In genomic region chr10:100346351-100346764, GRCh38 we compare ENCODE assay signal across 8 cellular contexts. TPM values are rescaled to one million over a fixed set of nuclear protein-coding genes. Genes with fewer than 3 reads are reported as not detected.
DNase-seq lines count a peak whose midpoint lies in the region; ATAC-seq, FAIRE-seq and TF ChIP-seq lines count a peak whose summit lies in the region.

No MANE protein-coding gene starts in this region.

- peak overlapping the region; percentile 61 for H2AFZ ChIP-seq in trophoblast cell (ENCODE audit: insufficient read depth, low read length, poor library complexity)

- no CpG with 5 or more reads among the region's 36 CpGs for WGBS in trophoblast cell (ENCODE audit: extremely low coverage, insufficient coverage, insufficient read length)

- H2BK120ac ChIP-seq in trophoblast cell (ENCODE audit: insufficient read depth, low read length, poor library complexity), result peak overlapping the region; percentile 97

- peak overlapping the region; percentile 59 for H4K12ac ChIP-seq in trophoblast cell (ENCODE audit: low read depth, low read length)

- peak overlapping the region; percentile 61 for H3K4ac ChIP-seq in trophoblast cell (ENCODE audit: low read depth, low read length)

- H2BK5ac ChIP-seq in trophoblast cell (ENCODE audit: low read depth, low read length, poor library complexity), result peak overlapping the region; percentile 93

- no peak for FAIRE-seq in D721Med (lab: Jason Lieb, UNC)

- H3K4me3 Mint-ChIP-seq in activated naive CD8-positive, alpha-beta T cell, result peak overlapping the region; percentile 96
- peak overlapping the region; percentile 97 for H3K4me3 Mint-ChIP-seq in type B pancreatic cell

- no peaks in the 10 kb centered on the region for H3K27me3 Mint-ChIP-seq in activated naive CD8-positive, alpha-beta T cell
- H3K27me3 Mint-ChIP-seq in type B pancreatic cell, result no peaks in the 10 kb centered on the region

- TF ChIP-seq CTCF in D721Med (IDR thresholded peaks at IDR 0.05; ENCODE audit: insufficient read depth, missing control alignments), result no peak
- TF ChIP-seq CTCF in cardiac muscle cell (IDR thresholded peaks at IDR 0.05; ENCODE audit: low read depth, low read length), result no peak
- no peak for TF ChIP-seq CTCF in type B pancreatic cell (conservative IDR thresholded peaks at IDR 0.05)

- peaks cover 34% of the 10 kb centered on the region for H3K36me3 ChIP-seq in HUES48 (ENCODE audit: control insufficient read depth, insufficient read depth, low read length)
- peaks cover 15% of the 10 kb centered on the region for H3K36me3 ChIP-seq in cardiac muscle cell
- peaks cover 22 to 30% of the 10 kb centered on the region in 2 experiments for H3K36me3 ChIP-seq in trophoblast cell (ENCODE audit: control insufficient read depth in 1 of 2, insufficient read depth in 2 of 2, low read length in 2 of 2)

- peaks cover 29% of the 10 kb centered on the region for H3K4me1 Mint-ChIP-seq in activated naive CD8-positive, alpha-beta T cell (ENCODE audit: low read depth)
- H3K4me1 Mint-ChIP-seq in type B pancreatic cell (ENCODE audit: unreplicated experiment), result peaks cover 56% of the 10 kb centered on the region

- peak; percentile 32 for ATAC-seq in GM21367 (IDR thresholded peaks at IDR 0.05; ENCODE audit: unreplicated experiment)

- peak overlapping the region; percentile 44 for H4K8ac ChIP-seq in trophoblast cell (ENCODE audit: low read depth, low read length)

- H3K27ac Mint-ChIP-seq in activated naive CD8-positive, alpha-beta T cell, result peak overlapping the region; percentile 71
- H3K27ac Mint-ChIP-seq in type B pancreatic cell, result peak overlapping the region; percentile 90

- H3K79me1 ChIP-seq in trophoblast cell (ENCODE audit: low read length), result peaks cover 37% of the 10 kb centered on the region

- peak overlapping the region; percentile 95 for H3K4me3 ChIP-seq in HUES48 (ENCODE audit: low read depth, low read length)
- peak overlapping the region; percentile 97 for H3K4me3 ChIP-seq in cardiac muscle cell
- peak overlapping the region; percentile 87 for H3K4me3 ChIP-seq in trophoblast cell (ENCODE audit: low read depth, low read length)

- H2BK12ac ChIP-seq in trophoblast cell (ENCODE audit: low read length), result peak overlapping the region; percentile 46

- H3K36me3 Mint-ChIP-seq in activated naive CD8-positive, alpha-beta T cell, result peaks cover 5% of the 10 kb centered on the region
- H3K36me3 Mint-ChIP-seq in type B pancreatic cell, result peaks cover 26% of the 10 kb centered on the region

- H3K4me2 ChIP-seq in trophoblast cell (ENCODE audit: low read length), result peak overlapping the region; percentile 64

- H3K18ac ChIP-seq in trophoblast cell (ENCODE audit: low read length), result peak overlapping the region; percentile 92

- H3K9me3 Mint-ChIP-seq in activated naive CD8-positive, alpha-beta T cell (ENCODE audit: low read depth), result no peaks in the 10 kb centered on the region
- H3K9me3 Mint-ChIP-seq in type B pancreatic cell, result no peaks in the 10 kb centered on the region

- peaks cover 33% of the 10 kb centered on the region for H3K4me1 ChIP-seq in HUES48 (ENCODE audit: control insufficient read depth, insufficient read depth, low read length)
- H3K4me1 ChIP-seq in cardiac muscle cell (ENCODE audit: low read depth), result peaks cover 39% of the 10 kb centered on the region
- peaks cover 29 to 30% of the 10 kb centered on the region in 2 experiments for H3K4me1 ChIP-seq in trophoblast cell (ENCODE audit: control insufficient read depth in 1 of 2, insufficient read depth in 2 of 2, low read length in 2 of 2)

- H3K9me3 ChIP-seq in HUES48 (ENCODE audit: control insufficient read depth, insufficient read depth, low read length), result no peaks in the 10 kb centered on the region
- no peaks in the 10 kb centered on the region for H3K9me3 ChIP-seq in cardiac muscle cell (ENCODE audit: low read depth)
- no peaks in the 10 kb centered on the region for H3K9me3 ChIP-seq in trophoblast cell (ENCODE audit: insufficient read depth, low read depth, low read length)

- no peak overlapping the region for H3K23ac ChIP-seq in trophoblast cell (ENCODE audit: low read length)

- H3K14ac ChIP-seq in trophoblast cell (ENCODE audit: low read length), result peak overlapping the region; percentile 83

- peak overlapping the region; percentile 84 for H3K27ac ChIP-seq in HUES48 (ENCODE audit: low read depth, low read length)
- H3K27ac ChIP-seq in cardiac muscle cell, result peak overlapping the region; percentile 95
- peak overlapping the region; percentile 91 for H3K27ac ChIP-seq in trophoblast cell (ENCODE audit: low read depth, low read length)

- peak; percentile 53 for DNase-seq in D721Med (ENCODE audit: insufficient read length, low spot score)
- peak; percentile 28 for DNase-seq in SHP77 treated with DMSO at 0.1 percent for 48 hours (lab: John Stamatoyannopoulos, UW)
- peak; percentile 74 to 81 for DNase-seq in cardiac muscle cell (ENCODE audit: low read depth in 1 of 2, low spot score in 1 of 2)
- peak; percentile 20 to 57 for DNase-seq in trophoblast cell
- DNase-seq in type B pancreatic cell (ENCODE audit: extremely low spot score, unreplicated experiment), result peak; percentile 85

- peak overlapping the region; percentile 18 for H2AK5ac ChIP-seq in trophoblast cell (ENCODE audit: low read length)

- H3K9ac ChIP-seq in HUES48 (ENCODE audit: low read depth, low read length), result peak overlapping the region; percentile 48
- no peak overlapping the region for H3K9ac ChIP-seq in trophoblast cell (ENCODE audit: low read length)

- H4K91ac ChIP-seq in trophoblast cell (ENCODE audit: low read depth, low read length), result peak overlapping the region; percentile 98

- peaks cover 35% of the 10 kb centered on the region for H3K79me2 ChIP-seq in trophoblast cell (ENCODE audit: control insufficient read depth, insufficient read depth, low read length, poor library complexity)

- H3K27me3 ChIP-seq in HUES48 (ENCODE audit: control insufficient read depth, insufficient read depth, low read length), result no peaks in the 10 kb centered on the region
- no peaks in the 10 kb centered on the region for H3K27me3 ChIP-seq in cardiac muscle cell
- H3K27me3 ChIP-seq in trophoblast cell (ENCODE audit: insufficient read depth, low read length), result no peaks in the 10 kb centered on the region

RNA-seq across cellular contexts. Expression of gene SCD, which starts 0.7 kb away (rescaled TPM):
- 149 and 275 TPM in 2 replicates for total RNA-seq in cardiac muscle cell
- 136 and 246 TPM in 2 replicates for polyA plus RNA-seq in cardiac muscle cell
- 616 and 629 TPM in 2 replicates for polyA plus RNA-seq in trophoblast cell (2013)
- 242 and 255 TPM in 2 replicates for total RNA-seq in type B pancreatic cell (ENCODE audit: low replicate concordance)

RNA-seq across cellular contexts. Expression of gene PKD2L1, which starts 16.3 kb away (rescaled TPM):
- not detected in 2 replicates for total RNA-seq in cardiac muscle cell
- polyA plus RNA-seq in cardiac muscle cell, result not detected in 2 replicates
- polyA plus RNA-seq in trophoblast cell (2013), result not detected in 2 replicates
- 0.26 TPM in 1 of 2 replicates, not detected in the other for total RNA-seq in type B pancreatic cell (ENCODE audit: low replicate concordance)

RNA-seq across cellular contexts. Expression of gene BLOC1S2, which starts 59.9 kb away (rescaled TPM):
- 14.7 and 22.1 TPM in 2 replicates for total RNA-seq in cardiac muscle cell
- polyA plus RNA-seq in cardiac muscle cell, result 32.5 and 52.0 TPM in 2 replicates
- polyA plus RNA-seq in trophoblast cell (2013), result 48.0 and 49.6 TPM in 2 replicates
- total RNA-seq in type B pancreatic cell (ENCODE audit: low replicate concordance), result 39.5 and 59.3 TPM in 2 replicates

Comparison
In these comparisons a context has a peak if more than half of its experiments do, and no peak if none do; other contexts are left out.
1. Peak in every context shown above with its lines: DNase-seq, ATAC-seq, H3K4me3 ChIP-seq and H3K27ac ChIP-seq.
2. DNase-seq: peak in every context shown above with its lines; median percentile 85 in type B pancreatic cell; 78 in cardiac muscle cell; 53 in D721Med; 38 in trophoblast cell; 28 in SHP77 treated with DMSO at 0.1 percent for 48 hours.